Comparison of ENCODE assay signal across 1 cellular context in the genomic region with DNA sequence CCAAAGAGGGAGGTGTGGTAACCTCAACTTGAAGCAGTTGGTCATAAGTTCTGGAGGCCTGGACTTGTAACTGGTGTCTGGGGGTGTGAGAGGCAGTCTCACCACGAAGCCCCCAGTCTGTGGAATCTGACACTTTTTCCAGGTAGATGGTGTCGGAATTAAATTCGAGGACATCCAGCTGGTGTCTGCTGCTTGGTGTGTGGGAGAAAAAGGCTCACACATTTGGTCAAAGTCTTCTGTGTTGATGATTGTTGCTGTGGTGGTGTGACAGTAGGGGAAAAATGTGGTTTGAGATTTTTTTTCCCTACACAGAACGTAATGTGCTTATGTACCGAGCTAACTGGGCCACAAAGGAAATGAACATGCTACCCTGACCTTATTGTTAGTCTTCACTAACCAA.
TF ChIP-seq lines count a peak whose summit lies in the region.

No MANE protein-coding gene starts in this region.

TF ChIP-seq in H1, 55 proteins besides CTCF, POLR2A, EP300 and RAD21:
- TF ChIP-seq POU5F1 (IDR thresholded peaks at IDR 0.05; ENCODE audit: low read depth, low read length) (no peak), TBP (IDR thresholded peaks at IDR 0.05; ENCODE audit: low read depth, low read length) (no peak), SRF (IDR thresholded peaks at IDR 0.05; ENCODE audit: low read depth, low read length) (no peak), PHF8 (conservative IDR thresholded peaks at IDR 0.05; ENCODE audit: low read depth, low read length) (no peak), CREB1 (IDR thresholded peaks at IDR 0.05) (no peak)
